Comparison of ENCODE assay signal across 19 cellular contexts in genomic region chr22:32994046-32994827, GRCh38.
DNase-seq lines count a peak whose midpoint lies in the region; ATAC-seq and TF ChIP-seq lines count a peak whose summit lies in the region.
"Had no signal": no experiment of that assay in that cellular context is flagged by ENCODE, and none has a peak within 500 bp of the region (broad histone marks: within the 10 kb centered on the region; RNA-seq: fewer than 3 reads in every experiment).

No MANE protein-coding gene starts in this region.

- peak overlapping the region; percentile 75 for H3K14ac ChIP-seq in trophoblast cell (ENCODE audit: low read length)

- peak overlapping the region; percentile 67 for H2BK12ac ChIP-seq in trophoblast cell (ENCODE audit: low read length)

- H4K8ac ChIP-seq in trophoblast cell (ENCODE audit: low read depth, low read length): peak overlapping the region; percentile 74

- H3K9ac ChIP-seq in trophoblast cell (ENCODE audit: low read length): no peak overlapping the region
- H3K9ac ChIP-seq: BLaER1 treated with 17β-estradiol and CSF1 and Interleukin-3, amounts not matched to agents 10 nM and 100 nM; GM23248 had no signal

- ATAC-seq in Right ventricle myocardium inferior: peak; percentile 49
- ATAC-seq in HG02610 (IDR thresholded peaks at IDR 0.05; ENCODE audit: unreplicated experiment): no peak
- no peak for ATAC-seq in GM19324 (IDR thresholded peaks at IDR 0.05; ENCODE audit: low FRiP score, unreplicated experiment)

- TF ChIP-seq CTCF in right atrium auricular region (IDR thresholded peaks at IDR 0.05): no peak

- DNase-seq in Right ventricle myocardium inferior (ENCODE audit: missing footprints) (no peak), right atrium auricular region (ENCODE audit: low spot score) (no peak), hippocampal formation (lab: John Stamatoyannopoulos, UW) (peak; percentile 35 to 36), trophoblast cell (no peak), SIG-M5 treated with dmso at 0.1 percent for 504 hours (lab: John Stamatoyannopoulos, UW; ENCODE audit: unreplicated experiment) (no peak), H4 (ENCODE audit: low spot score) (no peak)
- DNase-seq: activated CD4-positive, alpha-beta T cell treated with anti-CD3 and anti-CD28 coated beads for 48 hours; activated T-cell treated with anti-CD3 and anti-CD28 coated beads for 4 hours; DMS79; GM23248; MG63; NCI-H187; NCI-H510A treated with DMSO at 0.1 percent for 48 hours; stomach had no signal

- peak overlapping the region; percentile 29 for H3K4ac ChIP-seq in trophoblast cell (ENCODE audit: low read depth, low read length)

- peak overlapping the region; percentile 19 for H4K12ac ChIP-seq in trophoblast cell (ENCODE audit: low read depth, low read length)

- H3K4me2 ChIP-seq in trophoblast cell (ENCODE audit: low read length): no peak overlapping the region
- H3K4me2 ChIP-seq: BLaER1 treated with 17β-estradiol and CSF1 and Interleukin-3, amounts not matched to agents 10 nM and 100 nM had no signal

- H3K9me3 ChIP-seq in right atrium auricular region (no peaks in the 10 kb centered on the region), trophoblast cell (ENCODE audit: insufficient read depth, low read depth, low read length) (no peaks in the 10 kb centered on the region)
- H3K9me3 ChIP-seq: BLaER1 treated with 17β-estradiol and CSF1 and Interleukin-3, amounts not matched to agents 10 nM and 100 nM; MG63; stomach had no signal

- no peaks in the 10 kb centered on the region for H3K36me3 ChIP-seq in right atrium auricular region
- H3K36me3 ChIP-seq in trophoblast cell (ENCODE audit: control insufficient read depth in 1 of 2, insufficient read depth in 2 of 2, low read length in 2 of 2): no peaks in the 10 kb centered on the region
- H3K36me3 ChIP-seq: BLaER1 treated with 17β-estradiol and CSF1 and Interleukin-3, amounts not matched to agents 10 nM and 100 nM; MG63; stomach had no signal

- no CpG with 5 or more reads among the region's 18 CpGs for WGBS in trophoblast cell (ENCODE audit: extremely low coverage, insufficient coverage, insufficient read length)

- H2BK5ac ChIP-seq in trophoblast cell (ENCODE audit: low read depth, low read length, poor library complexity): peak overlapping the region; percentile 75

- no peaks in the 10 kb centered on the region for H3K79me2 ChIP-seq in trophoblast cell (ENCODE audit: control insufficient read depth, insufficient read depth, low read length, poor library complexity)

- intact Hi-C loops in Right ventricle myocardium inferior (cut with DNase I): no loop called here

- H3K27ac ChIP-seq in right atrium auricular region: peak overlapping the region in 1 of 2 donors; percentile 38
- H3K27ac ChIP-seq in trophoblast cell (ENCODE audit: low read depth, low read length): peak overlapping the region; percentile 63
- H3K27ac ChIP-seq: 22Rv1; BLaER1 treated with 17β-estradiol and CSF1 and Interleukin-3, amounts not matched to agents 10 nM and 100 nM; GM23248; SK-N-MC had no signal

- H2AFZ ChIP-seq in trophoblast cell (ENCODE audit: insufficient read depth, low read length, poor library complexity): no peak overlapping the region
- H2AFZ ChIP-seq: GM23248 had no signal

- H3K18ac ChIP-seq in trophoblast cell (ENCODE audit: low read length): peak overlapping the region; percentile 11

- peak overlapping the region; percentile 93 for H4K91ac ChIP-seq in trophoblast cell (ENCODE audit: low read depth, low read length)

- H3K4me3 ChIP-seq in right atrium auricular region (no peak overlapping the region), trophoblast cell (ENCODE audit: low read depth, low read length) (no peak overlapping the region)
- H3K4me3 ChIP-seq: BLaER1 treated with 17β-estradiol and CSF1 and Interleukin-3, amounts not matched to agents 10 nM and 100 nM; GM23248; MG63; SK-N-MC; stomach had no signal

- H2BK120ac ChIP-seq in trophoblast cell (ENCODE audit: insufficient read depth, low read length, poor library complexity): peak overlapping the region; percentile 84

- H3K23ac ChIP-seq in trophoblast cell (ENCODE audit: low read length): no peak overlapping the region

- H3K79me1 ChIP-seq in trophoblast cell (ENCODE audit: low read length): peaks cover 25% of the 10 kb centered on the region

- H2AK5ac ChIP-seq in trophoblast cell (ENCODE audit: low read length): peak overlapping the region; percentile 52

- H3K27me3 ChIP-seq in right atrium auricular region (no peaks in the 10 kb centered on the region), trophoblast cell (ENCODE audit: insufficient read depth, low read length) (no peaks in the 10 kb centered on the region)
- H3K27me3 ChIP-seq: BLaER1 treated with 17β-estradiol and CSF1 and Interleukin-3, amounts not matched to agents 10 nM and 100 nM; MG63 had no signal

- H3K4me1 ChIP-seq in right atrium auricular region (peaks cover 0 to 25% of the 10 kb centered on the region in 2 donors), trophoblast cell (ENCODE audit: control insufficient read depth in 1 of 2, insufficient read depth in 2 of 2, low read length in 2 of 2) (peaks cover 23 to 24% of the 10 kb centered on the region in 2 experiments)

Comparison
In these comparisons a context has a peak if more than half of its experiments do, and no peak if none do; other contexts are left out.
1. DNase-seq: peak in hippocampal formation (2 of 2); none in Right ventricle myocardium inferior (single experiment), right atrium auricular region (single experiment), trophoblast cell (0 of 2), SIG-M5 treated with dmso at 0.1 percent for 504 hours (single experiment) and H4 (single experiment).